ENCODE assay signal across 8 cellular contexts in the genomic region with DNA sequence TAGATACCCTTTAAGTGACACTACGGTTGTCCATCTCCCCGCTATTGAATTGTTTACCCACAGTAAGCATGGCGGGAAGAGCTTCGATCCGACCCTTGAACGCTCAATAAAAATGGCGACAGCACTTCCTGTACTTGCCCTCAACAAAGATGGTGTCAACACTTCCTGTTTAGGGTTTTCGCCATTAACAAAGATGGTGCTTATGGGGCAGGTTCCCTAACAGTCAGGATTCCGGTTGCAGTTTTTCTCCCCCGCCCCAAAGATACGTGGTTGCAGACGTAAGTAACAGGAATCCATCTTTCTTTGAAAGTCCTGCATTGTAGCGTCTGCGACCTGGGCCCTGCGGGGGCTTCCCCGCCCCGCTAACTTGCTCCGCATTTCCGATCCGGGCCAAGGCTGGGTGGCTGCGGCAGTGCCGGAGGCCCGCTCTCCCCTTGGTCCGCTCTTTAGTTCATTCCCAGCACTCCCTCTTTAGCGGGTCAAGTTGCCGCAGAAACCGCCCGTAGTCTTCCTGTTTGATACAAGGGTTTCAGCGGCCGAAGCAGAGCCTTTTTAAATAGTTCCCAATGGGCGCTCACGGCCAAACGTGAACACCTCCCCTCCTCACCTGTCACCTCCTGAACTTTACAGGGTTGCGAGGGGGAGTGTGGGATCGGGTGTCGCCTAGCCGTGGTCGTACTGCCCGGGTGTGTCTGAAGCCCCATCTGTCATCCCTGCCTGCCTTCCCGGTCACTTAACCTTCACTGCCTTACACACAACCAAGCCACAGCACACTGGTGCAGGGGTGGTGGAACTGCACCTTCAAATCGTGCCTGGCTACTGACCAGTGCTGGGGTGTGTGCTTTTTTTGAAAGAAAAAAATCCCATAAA. TPM values are rescaled to one million over a fixed set of nuclear protein-coding genes. Genes with fewer than 3 reads are reported as not detected.
A peak's percentile ranks its signal among the peaks of the same experiment; 100 is the strongest.
DNase-seq lines count a peak whose midpoint lies in the region; ATAC-seq, FAIRE-seq and TF ChIP-seq lines count a peak whose summit lies in the region.

TSS of gene CRADD (plus strand) at position 181 of the 870 bp plus-strand sequence.

- intact Hi-C loops in body of pancreas (cut with DNase I) = no loop called here
- intact Hi-C loops in sciatic nerve (cut with DNase I) = no loop called here

- peaks cover 27% of the 10 kb centered on the region for H3K4me1 ChIP-seq in body of pancreas

- no peaks in the 10 kb centered on the region for H3K36me3 ChIP-seq in body of pancreas (replicated peaks in 1 of 2; ENCODE audit: insufficient read depth in 1 of 2, low read depth in 2 of 2)

- WGBS in body of pancreas, 2 donors = 0 to 1% methylated on average over 37 to 41 of the region's 41 CpGs

- TF ChIP-seq POLR2A in body of pancreas (IDR thresholded peaks at IDR 0.05) = peak; percentile 67 to 92 (median 91)

- DNase-seq in NCI-H2107 (lab: John Stamatoyannopoulos, UW) (peak; percentile 94), body of pancreas (peak; percentile 79 to 95 (median 86)), iPS DF 19.7 (ENCODE audit: low read depth, low spot score) (peak; percentile 97), sciatic nerve (ENCODE audit: low spot score) (peak; percentile 82)

- no peaks in the 10 kb centered on the region for H3K27me3 ChIP-seq in body of pancreas

- H3K27ac ChIP-seq in 22Rv1 (peak within 1 kb of the TSS; percentile 85), body of pancreas (peak within 1 kb of the TSS; percentile 92 to 99 (median 98))

- FAIRE-seq in TTC549 (lab: Jason Lieb, UNC) = peak; percentile 93

- H3K9me3 ChIP-seq in body of pancreas = no peaks in the 10 kb centered on the region

- ATAC-seq in GM18519 (IDR thresholded peaks at IDR 0.05; ENCODE audit: low FRiP score, unreplicated experiment) = peak; percentile 81
- ATAC-seq in HG03060 (IDR thresholded peaks at IDR 0.05; ENCODE audit: low read depth, unreplicated experiment) = peak; percentile 81
- ATAC-seq in body of pancreas = peak; percentile 97
- peak; percentile 98 for ATAC-seq in sciatic nerve

- peak within 1 kb of the TSS; percentile 45 to 63 for H3K4me3 ChIP-seq in body of pancreas

- TF ChIP-seq CTCF in 22Rv1 (IDR thresholded peaks at IDR 0.05) (no peak), body of pancreas (IDR thresholded peaks at IDR 0.05) (peak in 3 of 7 experiments; percentile 17 to 34 (median 24))

RNA-seq across cellular contexts. Expression of gene CRADD, which starts in this region (rescaled TPM):
- total RNA-seq in body of pancreas (10 to 100 TPM; 27.2 to 75.2 TPM), sciatic nerve (20.6 TPM)

Comparison
In these comparisons a context has a peak if more than half of its experiments do, and no peak if none do; other contexts are left out.
1. Peak in every context shown above with its lines: DNase-seq, ATAC-seq, H3K4me3 ChIP-seq and H3K27ac ChIP-seq.